In the genomic region with DNA sequence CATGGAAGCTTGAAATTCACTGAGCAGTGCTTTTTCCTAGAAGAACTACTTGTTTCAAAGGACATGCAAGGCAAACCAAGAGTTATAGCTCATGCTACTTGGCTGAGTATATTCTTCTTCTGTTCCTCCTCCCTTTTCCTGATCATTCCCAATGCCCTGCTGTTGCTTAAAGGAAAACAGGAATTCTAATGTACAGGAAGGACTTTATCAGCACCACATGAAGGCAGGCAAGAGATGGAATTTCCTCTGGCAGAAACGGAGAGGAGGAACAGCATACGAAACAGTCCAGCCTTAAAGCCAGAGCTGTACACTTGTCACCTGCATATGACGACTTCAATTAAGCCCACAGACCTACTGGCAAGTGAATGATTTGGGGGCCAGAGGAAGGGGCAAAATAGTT, we compare ENCODE assay signal across 1 cellular context.
TF ChIP-seq lines count a peak whose summit lies in the region.

No MANE protein-coding gene starts in this region.

TF ChIP-seq in HepG2, 621 proteins besides CTCF, POLR2A, EP300 and RAD21 (continued from another document):
- TF ChIP-seq NR2C2 (CRISPR knock-in tag; IDR thresholded peaks at IDR 0.05; ENCODE audit: borderline replicate concordance) (no peak), GTF2F1 (IDR thresholded peaks at IDR 0.05; ENCODE audit: low read length) (no peak), JUN (CRISPR knock-in tag; IDR thresholded peaks at IDR 0.05) (no peak), HNRNPUL1 (IDR thresholded peaks at IDR 0.05; ENCODE audit: low read depth, low read length) (no peak), ZNF160 (CRISPR knock-in tag; IDR thresholded peaks at IDR 0.05) (no peak), NCOA1 (CRISPR knock-in tag; IDR thresholded peaks at IDR 0.05) (no peak), ZGPAT (CRISPR knock-in tag; IDR thresholded peaks at IDR 0.05) (no peak), MAFF (IDR thresholded peaks at IDR 0.05; ENCODE audit: low read depth, low read length) (no peak), ZBTB21 (CRISPR knock-in tag; IDR thresholded peaks at IDR 0.05) (no peak), ZSCAN30 (CRISPR knock-in tag; IDR thresholded peaks at IDR 0.05) (no peak), ZNF577 (CRISPR knock-in tag; IDR thresholded peaks at IDR 0.05; ENCODE audit: borderline replicate concordance, low read depth) (no peak), ZBTB1 (CRISPR knock-in tag; IDR thresholded peaks at IDR 0.05; ENCODE audit: borderline replicate concordance) (no peak)
- TF ChIP-seq, protein P1, sequence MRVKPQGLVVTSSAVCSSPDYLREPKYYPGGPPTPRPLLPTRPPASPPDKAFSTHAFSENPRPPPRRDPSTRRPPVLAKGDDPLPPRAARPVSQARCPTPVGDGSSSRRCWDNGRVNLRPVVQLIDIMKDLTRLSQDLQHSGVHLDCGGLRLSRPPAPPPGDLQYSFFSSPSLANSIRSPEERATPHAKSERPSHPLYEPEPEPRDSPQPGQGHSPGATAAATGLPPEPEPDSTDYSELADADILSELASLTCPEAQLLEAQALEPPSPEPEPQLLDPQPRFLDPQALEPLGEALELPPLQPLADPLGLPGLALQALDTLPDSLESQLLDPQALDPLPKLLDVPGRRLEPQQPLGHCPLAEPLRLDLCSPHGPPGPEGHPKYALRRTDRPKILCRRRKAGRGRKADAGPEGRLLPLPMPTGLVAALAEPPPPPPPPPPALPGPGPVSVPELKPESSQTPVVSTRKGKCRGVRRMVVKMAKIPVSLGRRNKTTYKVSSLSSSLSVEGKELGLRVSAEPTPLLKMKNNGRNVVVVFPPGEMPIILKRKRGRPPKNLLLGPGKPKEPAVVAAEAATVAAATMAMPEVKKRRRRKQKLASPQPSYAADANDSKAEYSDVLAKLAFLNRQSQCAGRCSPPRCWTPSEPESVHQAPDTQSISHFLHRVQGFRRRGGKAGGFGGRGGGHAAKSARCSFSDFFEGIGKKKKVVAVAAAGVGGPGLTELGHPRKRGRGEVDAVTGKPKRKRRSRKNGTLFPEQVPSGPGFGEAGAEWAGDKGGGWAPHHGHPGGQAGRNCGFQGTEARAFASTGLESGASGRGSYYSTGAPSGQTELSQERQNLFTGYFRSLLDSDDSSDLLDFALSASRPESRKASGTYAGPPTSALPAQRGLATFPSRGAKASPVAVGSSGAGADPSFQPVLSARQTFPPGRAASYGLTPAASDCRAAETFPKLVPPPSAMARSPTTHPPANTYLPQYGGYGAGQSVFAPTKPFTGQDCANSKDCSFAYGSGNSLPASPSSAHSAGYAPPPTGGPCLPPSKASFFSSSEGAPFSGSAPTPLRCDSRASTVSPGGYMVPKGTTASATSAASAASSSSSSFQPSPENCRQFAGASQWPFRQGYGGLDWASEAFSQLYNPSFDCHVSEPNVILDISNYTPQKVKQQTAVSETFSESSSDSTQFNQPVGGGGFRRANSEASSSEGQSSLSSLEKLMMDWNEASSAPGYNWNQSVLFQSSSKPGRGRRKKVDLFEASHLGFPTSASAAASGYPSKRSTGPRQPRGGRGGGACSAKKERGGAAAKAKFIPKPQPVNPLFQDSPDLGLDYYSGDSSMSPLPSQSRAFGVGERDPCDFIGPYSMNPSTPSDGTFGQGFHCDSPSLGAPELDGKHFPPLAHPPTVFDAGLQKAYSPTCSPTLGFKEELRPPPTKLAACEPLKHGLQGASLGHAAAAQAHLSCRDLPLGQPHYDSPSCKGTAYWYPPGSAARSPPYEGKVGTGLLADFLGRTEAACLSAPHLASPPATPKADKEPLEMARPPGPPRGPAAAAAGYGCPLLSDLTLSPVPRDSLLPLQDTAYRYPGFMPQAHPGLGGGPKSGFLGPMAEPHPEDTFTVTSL (CRISPR knock-in tag; IDR thresholded peaks at IDR 0.05; ENCODE audit: borderline replicate concordance): no peak
- TF ChIP-seq, protein P2, sequence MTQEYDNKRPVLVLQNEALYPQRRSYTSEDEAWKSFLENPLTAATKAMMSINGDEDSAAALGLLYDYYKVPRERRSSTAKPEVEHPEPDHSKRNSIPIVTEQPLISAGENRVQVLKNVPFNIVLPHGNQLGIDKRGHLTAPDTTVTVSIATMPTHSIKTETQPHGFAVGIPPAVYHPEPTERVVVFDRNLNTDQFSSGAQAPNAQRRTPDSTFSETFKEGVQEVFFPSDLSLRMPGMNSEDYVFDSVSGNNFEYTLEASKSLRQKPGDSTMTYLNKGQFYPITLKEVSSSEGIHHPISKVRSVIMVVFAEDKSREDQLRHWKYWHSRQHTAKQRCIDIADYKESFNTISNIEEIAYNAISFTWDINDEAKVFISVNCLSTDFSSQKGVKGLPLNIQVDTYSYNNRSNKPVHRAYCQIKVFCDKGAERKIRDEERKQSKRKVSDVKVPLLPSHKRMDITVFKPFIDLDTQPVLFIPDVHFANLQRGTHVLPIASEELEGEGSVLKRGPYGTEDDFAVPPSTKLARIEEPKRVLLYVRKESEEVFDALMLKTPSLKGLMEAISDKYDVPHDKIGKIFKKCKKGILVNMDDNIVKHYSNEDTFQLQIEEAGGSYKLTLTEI (CRISPR knock-in tag; conservative IDR thresholded peaks at IDR 0.05): no peak
- TF ChIP-seq, protein P3, sequence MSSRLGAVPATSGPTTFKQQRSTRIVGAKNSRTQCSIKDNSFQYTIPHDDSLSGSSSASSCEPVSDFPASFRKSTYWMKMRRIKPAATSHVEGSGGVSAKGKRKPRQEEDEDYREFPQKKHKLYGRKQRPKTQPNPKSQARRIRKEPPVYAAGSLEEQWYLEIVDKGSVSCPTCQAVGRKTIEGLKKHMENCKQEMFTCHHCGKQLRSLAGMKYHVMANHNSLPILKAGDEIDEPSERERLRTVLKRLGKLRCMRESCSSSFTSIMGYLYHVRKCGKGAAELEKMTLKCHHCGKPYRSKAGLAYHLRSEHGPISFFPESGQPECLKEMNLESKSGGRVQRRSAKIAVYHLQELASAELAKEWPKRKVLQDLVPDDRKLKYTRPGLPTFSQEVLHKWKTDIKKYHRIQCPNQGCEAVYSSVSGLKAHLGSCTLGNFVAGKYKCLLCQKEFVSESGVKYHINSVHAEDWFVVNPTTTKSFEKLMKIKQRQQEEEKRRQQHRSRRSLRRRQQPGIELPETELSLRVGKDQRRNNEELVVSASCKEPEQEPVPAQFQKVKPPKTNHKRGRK (CRISPR knock-in tag; IDR thresholded peaks at IDR 0.05): no peak
